In genomic region chr7:77799078-77799964, GRCh38 we compare ENCODE assay signal across 7 cellular contexts. TPM values are rescaled to one million over a fixed set of nuclear protein-coding genes. Genes with fewer than 3 reads are reported as not detected.
DNase-seq lines count a peak whose midpoint lies in the region; ATAC-seq and TF ChIP-seq lines count a peak whose summit lies in the region.

No MANE protein-coding gene starts in this region.

- H3K36me3 Mint-ChIP-seq in activated naive CD8-positive, alpha-beta T cell = peaks cover 2% of the 10 kb centered on the region
- H3K36me3 Mint-ChIP-seq in osteocyte (ENCODE audit: unreplicated experiment) = peaks cover 7% of the 10 kb centered on the region

- no peaks in the 10 kb centered on the region for H3K9me3 ChIP-seq in Peyer's patch

- peaks cover 0 to 6% (median 0%) of the 10 kb centered on the region in 3 donors for H3K36me3 ChIP-seq in Peyer's patch

- TF ChIP-seq CTCF in Peyer's patch (IDR thresholded peaks at IDR 0.05) (peak in 2 of 6 experiments; percentile 11 to 15), osteocyte (IDR thresholded peaks at IDR 0.05) (no peak)

- ATAC-seq in GM18498 (IDR thresholded peaks at IDR 0.05; ENCODE audit: unreplicated experiment) = peak; percentile 5
- peak; percentile 4 for ATAC-seq in HG03439 (IDR thresholded peaks at IDR 0.05; ENCODE audit: unreplicated experiment)
- no peak for ATAC-seq in HG02763 (IDR thresholded peaks at IDR 0.05; ENCODE audit: unreplicated experiment)

- peak in 2 of 3 donors; percentile 49 to 64 for DNase-seq in Peyer's patch
- peak; percentile 30 for DNase-seq in glomerular visceral epithelial cell (ENCODE audit: extremely low spot score)
- no peak for DNase-seq in osteocyte (ENCODE audit: extremely low spot score, unreplicated experiment)

- H3K27me3 ChIP-seq in Peyer's patch = no peaks in the 10 kb centered on the region

- no peaks in the 10 kb centered on the region for H3K9me3 Mint-ChIP-seq in activated naive CD8-positive, alpha-beta T cell (ENCODE audit: low read depth)
- no peaks in the 10 kb centered on the region for H3K9me3 Mint-ChIP-seq in osteocyte (ENCODE audit: unreplicated experiment)

- peak overlapping the region; percentile 74 for H3K27ac Mint-ChIP-seq in activated naive CD8-positive, alpha-beta T cell
- peak overlapping the region; percentile 92 for H3K27ac Mint-ChIP-seq in osteocyte (ENCODE audit: unreplicated experiment)

- no peaks in the 10 kb centered on the region for H3K27me3 Mint-ChIP-seq in activated naive CD8-positive, alpha-beta T cell
- no peaks in the 10 kb centered on the region for H3K27me3 Mint-ChIP-seq in osteocyte (ENCODE audit: unreplicated experiment)

- peak overlapping the region; percentile 96 for H3K4me3 Mint-ChIP-seq in activated naive CD8-positive, alpha-beta T cell
- H3K4me3 Mint-ChIP-seq in osteocyte (ENCODE audit: unreplicated experiment) = peak overlapping the region; percentile 92

- H3K27ac ChIP-seq in Peyer's patch = peak overlapping the region; percentile 83 to 96 (median 88)

- peaks cover 77% of the 10 kb centered on the region for H3K4me1 Mint-ChIP-seq in activated naive CD8-positive, alpha-beta T cell (ENCODE audit: low read depth)
- H3K4me1 Mint-ChIP-seq in osteocyte (ENCODE audit: unreplicated experiment) = peaks cover 40% of the 10 kb centered on the region

- H3K4me1 ChIP-seq in Peyer's patch = peaks cover 0 to 35% (median 10%) of the 10 kb centered on the region in 4 donors

- no peak for TF ChIP-seq POLR2A in Peyer's patch (IDR thresholded peaks at IDR 0.05)

- peak overlapping the region; percentile 67 to 96 (median 87) for H3K4me3 ChIP-seq in Peyer's patch

RNA-seq across cellular contexts. Expression of gene PHTF2, which starts 0.7 kb away (rescaled TPM):
- 10 to 100 TPM in 3 of 4 donors, 1 to 10 TPM in 1; 8.6 to 54.5 (median 14.5) TPM for total RNA-seq in Peyer's patch
- 29.3 and 30.4 TPM in 2 replicates for total RNA-seq in osteocyte

RNA-seq across cellular contexts. Expression of gene TMEM60, which starts 1.1 kb away (rescaled TPM):
- 10 to 100 TPM in 2 of 4 donors, 1 to 10 TPM in 1, not detected in 1; 8.9 to 11.3 (median 11.1) TPM for total RNA-seq in Peyer's patch
- total RNA-seq in osteocyte = 19.3 and 19.7 TPM in 2 replicates
